ENCODE assay signal across 24 cellular contexts in the genomic region with DNA sequence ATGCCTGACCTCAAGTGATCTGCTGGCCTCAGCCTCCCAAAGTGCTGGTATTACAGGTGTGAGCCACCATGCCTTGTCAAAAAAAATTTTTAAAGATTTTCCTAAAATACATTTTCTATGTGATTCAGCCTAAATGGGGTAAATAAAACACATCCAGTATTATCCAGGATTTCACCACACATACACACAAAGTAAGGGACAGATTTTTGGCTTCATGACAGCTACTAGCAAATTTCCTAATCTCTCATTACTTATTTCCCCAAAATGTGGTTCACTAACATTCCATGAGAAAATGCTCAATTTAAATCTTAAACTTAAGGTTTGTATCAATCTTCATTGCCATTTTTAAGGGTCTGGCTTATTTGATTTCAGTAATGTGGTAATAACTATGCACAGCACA.
DNase-seq lines count a peak whose midpoint lies in the region; ATAC-seq and TF ChIP-seq lines count a peak whose summit lies in the region.
"Had no signal": no experiment of that assay in that cellular context is flagged by ENCODE, and none has a peak within 500 bp of the region (broad histone marks: within the 10 kb centered on the region; RNA-seq: fewer than 3 reads in every experiment).

No MANE protein-coding gene starts in this region.

- no peaks in the 10 kb centered on the region for H3K9me3 Mint-ChIP-seq in MCF 10A (ENCODE audit: unreplicated experiment)
- H3K9me3 Mint-ChIP-seq in activated T-cell treated with anti-CD3 and anti-CD28 coated beads, Interleukin-2, amount 50 U/mL, for 4 hours = peaks cover 4% of the 10 kb centered on the region

- no peaks in the 10 kb centered on the region for H3K9me3 ChIP-seq in mammary epithelial cell (replicated peaks; ENCODE audit: insufficient read depth, low read length)
- no peaks in the 10 kb centered on the region for H3K9me3 ChIP-seq in HAP-1

- H3K36me3 Mint-ChIP-seq in MCF 10A (ENCODE audit: insufficient read depth, unreplicated experiment) = no peaks in the 10 kb centered on the region
- H3K36me3 Mint-ChIP-seq in activated T-cell treated with anti-CD3 and anti-CD28 coated beads, Interleukin-2, amount 50 U/mL, for 4 hours (ENCODE audit: insufficient read depth) = no peaks in the 10 kb centered on the region
- H3K36me3 Mint-ChIP-seq: CD4-positive, alpha-beta memory T cell had no signal

- H3K27me3 ChIP-seq in mammary epithelial cell (ENCODE audit: insufficient read depth, low read length) (no peaks in the 10 kb centered on the region), HAP-1 (ENCODE audit: low read depth) (no peaks in the 10 kb centered on the region)
- H3K27me3 ChIP-seq: BLaER1 treated with 17β-estradiol and CSF1 and Interleukin-3, amounts not matched to agents 10 nM and 100 nM had no signal

- H4K20me1 ChIP-seq in mammary epithelial cell (ENCODE audit: insufficient read depth, low read length) = no peaks in the 10 kb centered on the region
- H4K20me1 ChIP-seq: BLaER1 treated with 17β-estradiol and CSF1 and Interleukin-3, amounts not matched to agents 10 nM and 100 nM had no signal

- no peak for TF ChIP-seq CTCF in MCF 10A (IDR thresholded peaks at IDR 0.05; ENCODE audit: unreplicated experiment)
- TF ChIP-seq CTCF in mammary epithelial cell (conservative IDR thresholded peaks at IDR 0.05 in 1 of 2, IDR thresholded peaks at IDR 0.05 in 1 of 2; ENCODE audit: extremely low read depth in 1 of 2, insufficient read depth in 1 of 2, low read depth in 1 of 2, low read length in 2 of 2) = no peak
- TF ChIP-seq CTCF in choroid plexus epithelial cell (conservative IDR thresholded peaks at IDR 0.05; ENCODE audit: low read depth, low read length) = no peak
- TF ChIP-seq CTCF in fibroblast of pulmonary artery (IDR thresholded peaks at IDR 0.05; ENCODE audit: low read length, missing control alignments) = no peak

- BruUV-seq in MCF 10A (replicated peaks; lab: Mats Ljungman, UMichigan) (no TSS peak), mammary epithelial cell (replicated peaks; lab: Mats Ljungman, UMichigan) (no TSS peak)

- H3K9ac ChIP-seq in mammary epithelial cell (ENCODE audit: insufficient read depth, low read length) = no peak overlapping the region
- H3K9ac ChIP-seq: BLaER1 treated with 17β-estradiol and CSF1 and Interleukin-3, amounts not matched to agents 10 nM and 100 nM had no signal

- H3K4me3 ChIP-seq in mammary epithelial cell (replicated peaks in 1 of 3; ENCODE audit: insufficient read depth in 1 of 3, low read depth in 2 of 3, low read length in 3 of 3) (no peak overlapping the region), choroid plexus epithelial cell (ENCODE audit: low read depth, low read length) (no peak overlapping the region), fibroblast of pulmonary artery (replicated peaks; ENCODE audit: low read depth, low read length) (no peak overlapping the region), HAP-1 (no peak overlapping the region)
- H3K4me3 ChIP-seq: BLaER1 treated with 17β-estradiol and CSF1 and Interleukin-3, amounts not matched to agents 10 nM and 100 nM had no signal

- no peak overlapping the region for H3K27ac ChIP-seq in mammary epithelial cell (ENCODE audit: insufficient read depth, low read depth, low read length)
- H3K27ac ChIP-seq: BLaER1 treated with 17β-estradiol and CSF1 and Interleukin-3, amounts not matched to agents 10 nM and 100 nM; RWPE1 had no signal

- dilution Hi-C loops in mammary epithelial cell (cut with HindIII; ENCODE audit: low sequenced_read_pairs) = no loop called here

- no peaks in the 10 kb centered on the region for H3K27me3 Mint-ChIP-seq in MCF 10A (ENCODE audit: insufficient read depth, unreplicated experiment)
- H3K27me3 Mint-ChIP-seq in activated T-cell treated with anti-CD3 and anti-CD28 coated beads, Interleukin-2, amount 50 U/mL, for 4 hours (ENCODE audit: low read depth) = no peaks in the 10 kb centered on the region
- H3K27me3 Mint-ChIP-seq: CD4-positive, alpha-beta memory T cell had no signal

- H3K4me1 ChIP-seq in mammary epithelial cell (ENCODE audit: insufficient read depth, low read length) (no peaks in the 10 kb centered on the region), HAP-1 (no peaks in the 10 kb centered on the region)

- intact Hi-C loops in MCF 10A (cut with micrococcal nuclease) (no loop called here), mammary epithelial cell (cut with micrococcal nuclease) (no loop called here)

- no peak for ATAC-seq in activated T-cell treated with anti-CD3 and anti-CD28 coated beads, Interleukin-2, amount 50 U/mL, for 4 hours
- ATAC-seq: HCT116, Panc1 had no signal

- H3K79me2 ChIP-seq in mammary epithelial cell (ENCODE audit: insufficient read depth, low read length) = no peaks in the 10 kb centered on the region

- H3K36me3 ChIP-seq in mammary epithelial cell (ENCODE audit: insufficient read depth, low read length) (no peaks in the 10 kb centered on the region), HAP-1 (replicated peaks) (no peaks in the 10 kb centered on the region)
- H3K36me3 ChIP-seq: BLaER1 treated with 17β-estradiol and CSF1 and Interleukin-3, amounts not matched to agents 10 nM and 100 nM had no signal

- in situ Hi-C loops in mammary epithelial cell (cut with MboI; ENCODE audit: low sequenced_read_pairs in 2 of 2) = no loop called here
- in situ Hi-C loops in HAP-1 (cut with MboI; ENCODE audit: low sequenced_read_pairs) = no loop called here

- H3K4me3 Mint-ChIP-seq in MCF 10A (ENCODE audit: unreplicated experiment) = no peak overlapping the region
- no peak overlapping the region for H3K4me3 Mint-ChIP-seq in activated T-cell treated with anti-CD3 and anti-CD28 coated beads, Interleukin-2, amount 50 U/mL, for 4 hours
- H3K4me3 Mint-ChIP-seq: CD4-positive, alpha-beta memory T cell had no signal

- no peaks in the 10 kb centered on the region for H3K4me1 Mint-ChIP-seq in MCF 10A (ENCODE audit: insufficient read depth, unreplicated experiment)
- H3K4me1 Mint-ChIP-seq in activated T-cell treated with anti-CD3 and anti-CD28 coated beads, Interleukin-2, amount 50 U/mL, for 4 hours (ENCODE audit: low read depth) = no peaks in the 10 kb centered on the region
- H3K4me1 Mint-ChIP-seq: CD4-positive, alpha-beta memory T cell had no signal

- POLR2A ChIA-PET in MCF 10A (lab: Yijun Ruan, JAX) = no interaction called here

- H3K4me2 ChIP-seq in mammary epithelial cell (ENCODE audit: insufficient read depth, low read depth, low read length) = no peak overlapping the region

- DNase-seq in MCF 10A (ENCODE audit: unreplicated experiment) (peak; percentile 18), mammary epithelial cell (no peak), choroid plexus epithelial cell (ENCODE audit: low read depth) (peak; percentile 1), fibroblast of pulmonary artery (ENCODE audit: low read depth) (peak; percentile 30), stromal cell of bone marrow (ENCODE audit: low read depth) (peak; percentile 19), nucleus accumbens (lab: John Stamatoyannopoulos, UW) (no peak), HAP-1 (ENCODE audit: low spot score in 2 of 2) (no peak)
- DNase-seq in activated T-cell treated with anti-CD3 and anti-CD28 coated beads, Interleukin-2, amount 50 U/mL, for 4 hours = no peak
- DNase-seq: 8988T; ACHN; CD4-positive, alpha-beta memory T cell; COR-L47; DMS53; GOT3; NCI-H1105 treated with DMSO at 0.1 percent for 48 hours; NCI-H146; NCI-H2029; NCI-H446 treated with DMSO at 0.1 percent for 48 hours; NCI-H526; SHP77 had no signal

- CTCF ChIA-PET in MCF 10A (lab: Yijun Ruan, JAX) (no interaction called here), mammary epithelial cell (lab: Charles Lee; ENCODE audit: low non-redundant PET) (no interaction called here)

- no peak overlapping the region for H3K27ac Mint-ChIP-seq in MCF 10A (ENCODE audit: low read depth, unreplicated experiment)
- H3K27ac Mint-ChIP-seq: CD4-positive, alpha-beta memory T cell had no signal

- H2AFZ ChIP-seq in mammary epithelial cell (ENCODE audit: low read depth, low read length) = no peak overlapping the region

Comparison
In these comparisons a context has a peak if more than half of its experiments do, and no peak if none do; other contexts are left out.
1. DNase-seq: peak in MCF 10A (single experiment), choroid plexus epithelial cell (single experiment), fibroblast of pulmonary artery (single experiment) and stromal cell of bone marrow (single experiment); none in mammary epithelial cell (single experiment), nucleus accumbens (0 of 56), activated T-cell treated with anti-CD3 and anti-CD28 coated beads, Interleukin-2, amount 50 U/mL, for 4 hours (single experiment) and HAP-1 (0 of 2).